21 cellular contexts compared by ENCODE assay signal in genomic region chr2:97851172-97851571, GRCh38.
DNase-seq lines count a peak whose midpoint lies in the region; ATAC-seq, FAIRE-seq and TF ChIP-seq lines count a peak whose summit lies in the region.
"Had no signal": no experiment of that assay in that cellular context is flagged by ENCODE, and none has a peak within 500 bp of the region (broad histone marks: within the 10 kb centered on the region; RNA-seq: fewer than 3 reads in every experiment).

No MANE protein-coding gene starts in this region.

- H3K79me2 ChIP-seq in GM12878 (ENCODE audit: control insufficient read depth, insufficient read depth, low read length): no peaks in the 10 kb centered on the region; the same call in 1 of the 2 replicates

- peak; percentile 55 for DNase-seq in activated CD4-positive, alpha-beta T cell treated with anti-CD3 and anti-CD28 coated beads, Interleukin-2, amount 10 ng/mL, durations not matched to agents 24 days and 14 days
- DNase-seq in activated CD4-positive, alpha-beta T cell treated with anti-CD3 and anti-CD28 coated beads, Interleukin-2, amount 50 U/mL, for 4 hours: no peak
- no peak for DNase-seq in stimulated activated naive CD8-positive, alpha-beta T cell treated with anti-CD3 and anti-CD28 coated beads, Interleukin-15, Interleukin-2, amounts not matched to agents 100 U/mL and 50 U/mL, for 24 hours
- DNase-seq in GM12878 (ENCODE audit: low read depth, low spot score): no peak
- no peak for DNase-seq in NCI-H2029 treated with DMSO at 0.1 percent for 48 hours (lab: John Stamatoyannopoulos, UW)
- DNase-seq in cerebellar cortex (ENCODE audit: low spot score): no peak
- DNase-seq: 8988T; CD8-positive, alpha-beta memory T cell; DMS79 treated with DMSO at 0.1 percent for 48 hours; H9; NCI-H1048; NCI-H1436 treated with DMSO at 0.1 percent for 48 hours; NCI-H2081; NCI-H510A; NCI-H774 had no signal

- peaks cover 22% of the 10 kb centered on the region for H3K36me3 Mint-ChIP-seq in activated CD4-positive, alpha-beta T cell treated with anti-CD3 and anti-CD28 coated beads, Interleukin-2, amount 10 ng/mL, durations not matched to agents 24 days and 14 days (ENCODE audit: low read depth)
- peaks cover 35% of the 10 kb centered on the region for H3K36me3 Mint-ChIP-seq in stimulated activated naive CD8-positive, alpha-beta T cell treated with anti-CD3 and anti-CD28 coated beads, Interleukin-15, Interleukin-2, amounts not matched to agents 100 ng/mL and 50 ng/mL, for 24 hours (ENCODE audit: low read depth)

- no peak overlapping the region for H3K27ac Mint-ChIP-seq in activated CD4-positive, alpha-beta T cell treated with anti-CD3 and anti-CD28 coated beads, Interleukin-2, amount 10 ng/mL, durations not matched to agents 24 days and 14 days
- H3K27ac Mint-ChIP-seq in stimulated activated naive CD8-positive, alpha-beta T cell treated with anti-CD3 and anti-CD28 coated beads, Interleukin-15, Interleukin-2, amounts not matched to agents 100 ng/mL and 50 ng/mL, for 24 hours: peak overlapping the region; percentile 29
- H3K27ac Mint-ChIP-seq: H9 had no signal

- intact Hi-C loops in activated CD4-positive, alpha-beta T cell treated with anti-CD3 and anti-CD28 coated beads, Interleukin-2, amount 10 ng/mL, durations not matched to agents 24 days and 14 days (cut with micrococcal nuclease): loop anchor here (2.0 kb wide), 1 partner anchor 20 kb away; no protein-coding TSS in a partner anchor
- intact Hi-C loops in GM12878 (cut with micrococcal nuclease; ENCODE audit: unreplicated experiment): no loop called here

- WGBS in GM12878 (ENCODE audit: insufficient coverage, insufficient replicate concordance, low lambda C conversion rate, missing lambda C conversion rate): under 1% methylated on average over 5 of the region's 5 CpGs

- H3K4me3 ChIP-seq in GM12878: no peak overlapping the region
- H3K4me3 ChIP-seq: BLaER1 had no signal

- H3K4me3 Mint-ChIP-seq in activated CD4-positive, alpha-beta T cell treated with anti-CD3 and anti-CD28 coated beads, Interleukin-2, amount 10 ng/mL, durations not matched to agents 24 days and 14 days: peak overlapping the region; percentile 2
- no peak overlapping the region for H3K4me3 Mint-ChIP-seq in stimulated activated naive CD8-positive, alpha-beta T cell treated with anti-CD3 and anti-CD28 coated beads, Interleukin-15, Interleukin-2, amounts not matched to agents 100 ng/mL and 50 ng/mL, for 24 hours
- H3K4me3 Mint-ChIP-seq: H9 had no signal

- H3K27ac ChIP-seq in GM12878 (ENCODE audit: control insufficient read depth, insufficient read depth): no peak overlapping the region
- H3K27ac ChIP-seq: BLaER1, RWPE1 had no signal

- H3K4me2 ChIP-seq in GM12878 (ENCODE audit: control insufficient read depth, insufficient read depth): no peak overlapping the region
- H3K4me2 ChIP-seq: BLaER1 had no signal

- H3K27me3 Mint-ChIP-seq in activated CD4-positive, alpha-beta T cell treated with anti-CD3 and anti-CD28 coated beads, Interleukin-2, amount 10 ng/mL, durations not matched to agents 24 days and 14 days: no peaks in the 10 kb centered on the region
- no peaks in the 10 kb centered on the region for H3K27me3 Mint-ChIP-seq in stimulated activated naive CD8-positive, alpha-beta T cell treated with anti-CD3 and anti-CD28 coated beads, Interleukin-15, Interleukin-2, amounts not matched to agents 100 ng/mL and 50 ng/mL, for 24 hours
- H3K27me3 Mint-ChIP-seq: CD8-positive, alpha-beta memory T cell had no signal

- ATAC-seq in stimulated activated naive CD8-positive, alpha-beta T cell treated with anti-CD3 and anti-CD28 coated beads, Interleukin-15, Interleukin-2, amounts not matched to agents 100 U/mL and 50 U/mL, for 24 hours: no peak
- peak; percentile 44; the same call in 2 of the 3 replicates for ATAC-seq in GM12878
- ATAC-seq in esophagus mucosa: no peak

- no peak overlapping the region for H2AFZ ChIP-seq in GM12878 (ENCODE audit: control insufficient read depth, low read depth, low read length)

- no peaks in the 10 kb centered on the region for H3K27me3 ChIP-seq in GM12878 (replicated peaks in 1 of 2; ENCODE audit: control insufficient read depth in 2 of 2, insufficient read depth in 2 of 2, low read length in 1 of 2)
- H3K27me3 ChIP-seq: BLaER1 had no signal

- peaks cover 4% of the 10 kb centered on the region for H3K9me3 Mint-ChIP-seq in activated CD4-positive, alpha-beta T cell treated with anti-CD3 and anti-CD28 coated beads, Interleukin-2, amount 10 ng/mL, durations not matched to agents 24 days and 14 days
- no peaks in the 10 kb centered on the region for H3K9me3 Mint-ChIP-seq in stimulated activated naive CD8-positive, alpha-beta T cell treated with anti-CD3 and anti-CD28 coated beads, Interleukin-15, Interleukin-2, amounts not matched to agents 100 ng/mL and 50 ng/mL, for 24 hours
- H3K9me3 Mint-ChIP-seq: CD8-positive, alpha-beta memory T cell; H9 had no signal

- in situ Hi-C loops in GM12878 (cut with MboI): no loop called here

- peaks cover 0 to 3% of the 10 kb centered on the region in 2 experiments; a peak in 2 of 4 replicates for H3K36me3 ChIP-seq in GM12878 (ENCODE audit: control insufficient read depth in 2 of 2, insufficient read depth in 2 of 2, low read length in 1 of 2)

- no peak for TF ChIP-seq RAD21 in GM12878 (IDR thresholded peaks at IDR 0.05; ENCODE audit: insufficient read depth, low read depth, low read length)

- no peak overlapping the region for H3K9ac ChIP-seq in GM12878 (ENCODE audit: control insufficient read depth, insufficient read depth, low read length)
- H3K9ac ChIP-seq: BLaER1 had no signal

- TF ChIP-seq CTCF in GM12878 (IDR thresholded peaks at IDR 0.05 in 2 of 3, conservative IDR thresholded peaks at IDR 0.05 in 1 of 3; ENCODE audit: control insufficient read depth in 2 of 3, extremely low read depth in 1 of 3, insufficient read depth in 1 of 3, low read depth in 3 of 3, low read length in 3 of 3): no peak

- H3K9me3 ChIP-seq in GM12878 (replicated peaks; ENCODE audit: control insufficient read depth, insufficient read depth, low read length): no peaks in the 10 kb centered on the region
- H3K9me3 ChIP-seq: BLaER1 had no signal

- H3K4me1 ChIP-seq in GM12878 (ENCODE audit: control insufficient read depth, insufficient read depth, low read length): peaks cover 8% of the 10 kb centered on the region

- POLR2A ChIA-PET in GM12878 (lab: Charles Lee): no interaction called here

- RAD21 ChIA-PET in GM12878 (lab: Charles Lee; ENCODE audit: unreplicated experiment): no interaction called here

- no peak for FAIRE-seq in GM12878 (lab: Jason Lieb, UNC)
- FAIRE-seq: G401.6, GM19239 had no signal

- H3K4me1 Mint-ChIP-seq in activated CD4-positive, alpha-beta T cell treated with anti-CD3 and anti-CD28 coated beads, Interleukin-2, amount 10 ng/mL, durations not matched to agents 24 days and 14 days: peaks cover 28% of the 10 kb centered on the region
- H3K4me1 Mint-ChIP-seq in stimulated activated naive CD8-positive, alpha-beta T cell treated with anti-CD3 and anti-CD28 coated beads, Interleukin-15, Interleukin-2, amounts not matched to agents 100 ng/mL and 50 ng/mL, for 24 hours (ENCODE audit: low read depth): peaks cover 43% of the 10 kb centered on the region

- no TSS peak for BruUV-seq in GM12878 (replicated peaks; lab: Mats Ljungman, UMichigan)

- CTCF ChIA-PET in GM12878 (lab: Yijun Ruan, JAX): no interaction called here

- SMC1A ChIA-PET in GM12878 (lab: Charles Lee; ENCODE audit: uncharacterized antibody, unreplicated experiment): interaction anchor here (0.7 to 1.8 kb wide), 3 partner anchors 35 to 85 kb away, joined by 3 to 4 read pairs (median 3); no protein-coding TSS in a partner anchor

- H4K20me1 ChIP-seq in GM12878 (ENCODE audit: control insufficient read depth, insufficient read depth): no peaks in the 10 kb centered on the region
- H4K20me1 ChIP-seq: BLaER1 had no signal

- TF ChIP-seq EP300 in GM12878 (IDR thresholded peaks at IDR 0.05; ENCODE audit: borderline replicate concordance in 1 of 2, control insufficient read depth in 1 of 2, low read depth in 2 of 2, low read length in 2 of 2): no peak

- no peak for TF ChIP-seq POLR2A in GM12878 (IDR thresholded peaks at IDR 0.05; ENCODE audit: low read depth, low read length)

TF ChIP-seq in GM12878, 131 proteins besides CTCF, POLR2A, EP300 and RAD21 (continues in another document):
- TF ChIP-seq, protein P1, sequence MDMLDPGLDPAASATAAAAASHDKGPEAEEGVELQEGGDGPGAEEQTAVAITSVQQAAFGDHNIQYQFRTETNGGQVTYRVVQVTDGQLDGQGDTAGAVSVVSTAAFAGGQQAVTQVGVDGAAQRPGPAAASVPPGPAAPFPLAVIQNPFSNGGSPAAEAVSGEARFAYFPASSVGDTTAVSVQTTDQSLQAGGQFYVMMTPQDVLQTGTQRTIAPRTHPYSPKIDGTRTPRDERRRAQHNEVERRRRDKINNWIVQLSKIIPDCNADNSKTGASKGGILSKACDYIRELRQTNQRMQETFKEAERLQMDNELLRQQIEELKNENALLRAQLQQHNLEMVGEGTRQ (IDR thresholded peaks at IDR 0.05; ENCODE audit: borderline replicate concordance, low read depth, low read length): no peak
- TF ChIP-seq RUNX3 (IDR thresholded peaks at IDR 0.05; ENCODE audit: low read length) (peak; percentile 53), CBX3 (IDR thresholded peaks at IDR 0.05; ENCODE audit: borderline replicate concordance, low read depth) (no peak), PAX8 (IDR thresholded peaks at IDR 0.05) (no peak), MYC (IDR thresholded peaks at IDR 0.05; ENCODE audit: insufficient read depth, insufficient read length, insufficient replicate concordance, low read length, severe bottlenecking) (no peak), IKZF1 (conservative IDR thresholded peaks at IDR 0.05) (no peak), JUNB (IDR thresholded peaks at IDR 0.05) (peak; percentile 73), NFIC (IDR thresholded peaks at IDR 0.05; ENCODE audit: low read depth, low read length) (peak; percentile 67; the same call in 1 of the 2 replicates), CBFB (IDR thresholded peaks at IDR 0.05; ENCODE audit: low read depth) (no peak), CEBPB (IDR thresholded peaks at IDR 0.05; ENCODE audit: borderline replicate concordance in 1 of 2, low read depth in 2 of 2, low read length in 2 of 2) (no peak), NFYA (IDR thresholded peaks at IDR 0.05; ENCODE audit: borderline replicate concordance, low read depth, low read length) (no peak)
